Comparison of ENCODE assay signal across 15 cellular contexts in the genomic region with DNA sequence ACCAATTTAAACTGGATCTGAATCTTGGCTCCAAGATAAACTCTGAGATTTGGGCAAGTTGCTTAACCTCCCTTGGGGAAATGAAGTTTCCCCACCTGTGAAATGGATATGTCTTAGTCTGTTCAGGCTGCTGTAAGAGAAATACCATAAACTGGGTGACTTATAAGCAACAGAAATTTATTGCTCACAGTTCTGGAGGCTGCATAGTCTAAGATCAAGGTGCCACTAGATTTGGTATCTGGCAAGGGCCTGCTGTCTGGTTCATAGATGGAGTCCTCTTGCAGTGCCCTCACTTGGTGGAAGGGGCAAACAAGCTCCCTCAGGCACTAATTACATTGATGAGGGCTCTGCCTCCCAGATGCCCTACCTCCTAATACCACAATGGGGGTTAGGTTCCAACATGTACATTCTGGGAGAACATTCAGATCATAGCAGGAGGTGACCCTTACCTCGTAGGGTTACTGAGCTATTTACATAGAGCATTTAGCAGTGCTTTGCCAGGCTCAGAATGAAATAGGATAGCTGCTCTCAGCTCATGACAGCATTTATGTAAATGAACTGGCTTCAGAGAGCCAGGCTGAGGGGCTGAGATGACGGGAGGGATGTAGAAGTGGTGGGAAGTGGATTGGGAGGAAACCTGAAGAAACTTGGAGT.
A peak's percentile ranks its signal among the peaks of the same experiment; 100 is the strongest.
DNase-seq lines count a peak whose midpoint lies in the region; ATAC-seq and TF ChIP-seq lines count a peak whose summit lies in the region.
"Had no signal": no experiment of that assay in that cellular context is flagged by ENCODE, and none has a peak within 500 bp of the region (broad histone marks: within the 10 kb centered on the region; RNA-seq: fewer than 3 reads in every experiment).

No MANE protein-coding gene starts in this region.

- H3K4me3 ChIP-seq in psoas muscle (no peak overlapping the region), PC-9 (no peak overlapping the region)
- H3K4me3 ChIP-seq: breast epithelium had no signal

- peaks cover 0 to 5% (median 3%) of the 10 kb centered on the region in 3 donors for H3K27me3 ChIP-seq in psoas muscle (ENCODE audit: insufficient read depth in 3 of 3, low read length in 2 of 3)
- no peaks in the 10 kb centered on the region for H3K27me3 ChIP-seq in PC-9 (ENCODE audit: insufficient read depth, low read depth)
- H3K27me3 ChIP-seq: breast epithelium had no signal

- no peak overlapping the region for H3K4me2 ChIP-seq in PC-9

- no peaks in the 10 kb centered on the region for H3F3A ChIP-seq in PC-9 (ENCODE audit: insufficient read depth, low read depth)

- H3K27ac ChIP-seq in VCaP (peak overlapping the region; percentile 13; the same call in 1 of the 2 replicates), psoas muscle (peak overlapping the region; percentile 78), PC-9 (no peak overlapping the region)

- H3K4me1 ChIP-seq in psoas muscle (peaks cover 7% of the 10 kb centered on the region), PC-9 (replicated peaks; ENCODE audit: insufficient read depth) (no peaks in the 10 kb centered on the region)
- H3K4me1 ChIP-seq: breast epithelium had no signal

- CTCF ChIA-PET in PC-9 (lab: Charles Lee) = no interaction called here

- ATAC-seq in psoas muscle (no peak), sciatic nerve (no peak), GM19023 (IDR thresholded peaks at IDR 0.05; ENCODE audit: unreplicated experiment) (no peak)

- no peaks in the 10 kb centered on the region for H3K9me2 ChIP-seq in PC-9 (ENCODE audit: insufficient read depth)

- TF ChIP-seq CTCF in VCaP (conservative IDR thresholded peaks at IDR 0.05) (no peak), psoas muscle (IDR thresholded peaks at IDR 0.05) (no peak), PC-9 (conservative IDR thresholded peaks at IDR 0.05) (no peak)

- H2AFZ ChIP-seq in PC-9 = no peak overlapping the region

- H3K9me3 ChIP-seq in psoas muscle (no peaks in the 10 kb centered on the region), PC-9 (ENCODE audit: insufficient read depth, low read depth) (no peaks in the 10 kb centered on the region)
- H3K9me3 ChIP-seq: breast epithelium had no signal

- no TSS peak for BruUV-seq in PC-9 (replicated peaks; lab: Mats Ljungman, UMichigan)

- intact Hi-C loops in psoas muscle (cut with DNase I) = loop anchor here in 1 of 2 donors (5.0 kb wide), 1 partner anchor 86 kb away; the partner anchor contains the start of gene SPECC1
- intact Hi-C loops in PC-9 (cut with micrococcal nuclease; ENCODE audit: unreplicated experiment) = no loop called here
- intact Hi-C loops in sciatic nerve (cut with DNase I) = no loop called here

- H3K36me3 ChIP-seq in psoas muscle (ENCODE audit: insufficient read depth in 1 of 2, low read depth in 1 of 2) (no peaks in the 10 kb centered on the region), PC-9 (ENCODE audit: low read depth) (no peaks in the 10 kb centered on the region)
- H3K36me3 ChIP-seq: breast epithelium had no signal

- DNase-seq in DMS 273 treated with DMSO at 0.1 percent for 48 hours (lab: John Stamatoyannopoulos, UW) (peak; percentile 55), NCI-H187 treated with DMSO at 0.1 percent for 48 hours (lab: John Stamatoyannopoulos, UW) (peak; percentile 48), psoas muscle (no peak), PC-9 (no peak), HPDE6-E6E7 (ENCODE audit: extremely low spot score) (no peak), sciatic nerve (ENCODE audit: low spot score) (no peak)
- DNase-seq: activated CD4-positive, CD25-positive, alpha-beta regulatory T cell; activated naive CD4-positive, alpha-beta T cell; effector CD8-positive, alpha-beta T cell; mesenchymal stem cell; MV-4-11; trophoblast cell had no signal

- H4K20me1 ChIP-seq in PC-9 (ENCODE audit: insufficient read depth) = no peaks in the 10 kb centered on the region

- WGBS in psoas muscle, 3 donors = 82 to 84% (median 82%) methylated on average over 2 of the region's 2 CpGs

- POLR2A ChIA-PET in PC-9 (lab: Charles Lee; ENCODE audit: unreplicated experiment) = no interaction called here

- no peaks in the 10 kb centered on the region for H3K79me2 ChIP-seq in PC-9 (ENCODE audit: low read depth)

Comparison
In these comparisons a context has a peak if more than half of its experiments do, and no peak if none do; other contexts are left out.
1. DNase-seq: peak in DMS 273 treated with DMSO at 0.1 percent for 48 hours (single experiment) and NCI-H187 treated with DMSO at 0.1 percent for 48 hours (single experiment); none in psoas muscle (0 of 2), PC-9 (0 of 2), HPDE6-E6E7 (single experiment) and sciatic nerve (single experiment).